In the genomic region with DNA sequence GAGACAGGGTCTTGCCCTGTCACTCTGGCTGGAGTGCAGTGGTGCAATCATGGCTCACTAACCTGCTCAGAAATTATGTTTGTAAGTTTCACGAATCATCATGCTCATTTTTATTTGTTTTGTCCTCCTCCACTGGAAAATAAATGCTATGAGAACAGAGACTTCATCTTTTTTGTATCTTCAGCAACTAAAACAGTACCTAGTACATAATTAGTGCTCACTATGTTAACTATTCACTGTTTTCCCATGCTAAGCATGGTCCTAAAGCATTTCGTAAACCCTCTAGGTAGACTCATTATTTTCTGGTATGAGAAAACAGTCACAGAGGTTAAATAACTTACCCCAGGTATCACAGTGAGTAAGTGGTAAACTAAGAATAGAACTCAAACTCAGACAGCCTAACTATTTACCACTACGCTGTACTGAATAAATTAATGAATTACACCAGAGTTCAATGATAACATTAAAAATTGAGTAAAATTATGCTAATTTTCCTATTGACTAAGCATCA, we compare ENCODE assay signal across 2 cellular contexts.
TF ChIP-seq lines count a peak whose summit lies in the region.

No MANE protein-coding gene starts in this region.

TF ChIP-seq in GM23338, 12 proteins besides CTCF, POLR2A, EP300 and RAD21:
- no peak for TF ChIP-seq REST (IDR thresholded peaks at IDR 0.05; ENCODE audit: unreplicated experiment)

TF ChIP-seq in GM12878, 131 proteins besides CTCF, POLR2A, EP300 and RAD21:
- TF ChIP-seq ZNF687 (IDR thresholded peaks at IDR 0.05), result 0 out of 2 replicates have a peak, but pooled peaks have one; percentile 14
- peak; percentile 23; the same call in 1 of the 2 replicates for TF ChIP-seq MTA2 (IDR thresholded peaks at IDR 0.05; ENCODE audit: low read depth)
- TF ChIP-seq MEF2B (IDR thresholded peaks at IDR 0.05; ENCODE audit: partially characterized antibody, poor library complexity, severe bottlenecking), result peak; percentile 38
- TF ChIP-seq MEF2A (IDR thresholded peaks at IDR 0.05; ENCODE audit: insufficient read depth, low read depth, low read length), result no peak
- TF ChIP-seq RAD51 (IDR thresholded peaks at IDR 0.05), result no peak
- TF ChIP-seq CUX1 (IDR thresholded peaks at IDR 0.05; ENCODE audit: insufficient replicate concordance, low read depth, low read length), result no peak
- TF ChIP-seq POU2F2 (IDR thresholded peaks at IDR 0.05; ENCODE audit: borderline replicate concordance, low read depth, low read length), result no peak
- no peak for TF ChIP-seq EED (IDR thresholded peaks at IDR 0.05; ENCODE audit: low read depth)
- TF ChIP-seq STAT1 (conservative IDR thresholded peaks at IDR 0.05), result no peak
- TF ChIP-seq MYB (IDR thresholded peaks at IDR 0.05; ENCODE audit: borderline replicate concordance, low read depth, low read length), result no peak
